Comparison of ENCODE assay signal across 8 cellular contexts in the genomic region with DNA sequence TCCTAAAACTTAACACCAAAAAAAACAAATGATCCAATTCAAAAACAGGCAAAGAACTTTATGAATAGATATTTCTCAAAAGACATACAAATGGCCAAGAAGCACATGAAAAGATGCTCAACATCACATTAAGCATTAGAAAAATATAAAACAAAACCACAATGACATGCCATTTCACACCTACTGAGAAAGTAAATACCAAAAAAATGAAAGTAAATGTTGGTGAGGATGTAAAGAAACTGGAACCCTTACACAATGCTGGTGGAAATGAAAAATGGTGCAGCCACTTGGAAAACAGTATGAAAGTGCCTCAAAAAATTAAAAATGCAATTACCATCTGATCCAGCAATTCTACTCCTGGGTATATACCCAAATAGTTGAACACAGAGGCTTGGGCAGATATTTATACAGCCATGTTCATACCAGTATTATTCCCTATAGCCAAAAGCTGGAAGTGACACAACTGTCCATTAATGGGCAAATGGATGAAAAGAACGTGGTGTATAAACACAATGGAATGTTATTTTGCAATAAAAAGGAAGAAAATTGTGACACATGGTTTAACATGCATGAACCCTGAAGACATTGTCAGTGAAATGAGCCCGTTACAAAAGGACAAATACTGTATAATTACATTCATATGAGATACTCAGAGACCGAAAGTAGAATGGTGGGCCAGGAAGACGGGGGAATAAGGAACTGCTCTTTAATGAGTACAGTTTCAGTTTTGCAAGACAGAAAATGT.
A peak's percentile ranks its signal among the peaks of the same experiment; 100 is the strongest.
DNase-seq lines count a peak whose midpoint lies in the region; ATAC-seq, FAIRE-seq and TF ChIP-seq lines count a peak whose summit lies in the region.

No MANE protein-coding gene starts in this region.

- no peaks in the 10 kb centered on the region; the same call in 1 of the 2 replicates for H4K20me1 ChIP-seq in MM.1S (ENCODE audit: insufficient read depth, low read length)

- H3K27me3 Mint-ChIP-seq in CD4-positive, alpha-beta memory T cell = no peaks in the 10 kb centered on the region
- H3K27me3 Mint-ChIP-seq in activated CD4-positive, alpha-beta T cell treated with anti-CD3 and anti-CD28 coated beads for 36 hours = no peaks in the 10 kb centered on the region

- CTCF ChIA-PET in CD4-positive, alpha-beta memory T cell (lab: Charles Lee; ENCODE audit: partially characterized antibody) = no interaction called here
- CTCF ChIA-PET in activated CD4-positive, alpha-beta T cell treated with anti-CD3 and anti-CD28 coated beads for 36 hours (lab: Charles Lee) = no interaction called here

- H3K9me2 ChIP-seq in MM.1S (replicated peaks; ENCODE audit: insufficient read depth, low read length) = no peaks in the 10 kb centered on the region

- no peaks in the 10 kb centered on the region for H3K9me3 ChIP-seq in MM.1S (replicated peaks; ENCODE audit: insufficient read depth, low read length)
- no peaks in the 10 kb centered on the region for H3K9me3 ChIP-seq in CD4-positive, alpha-beta memory T cell (ENCODE audit: control insufficient read depth in 1 of 2, low read length in 2 of 2)

- no peak overlapping the region for H3K27ac Mint-ChIP-seq in CD4-positive, alpha-beta memory T cell
- H3K27ac Mint-ChIP-seq in activated CD4-positive, alpha-beta T cell treated with anti-CD3 and anti-CD28 coated beads for 36 hours = no peak overlapping the region

- H3F3A ChIP-seq in MM.1S (ENCODE audit: insufficient read depth, low read length) = 0 out of 2 replicates have a peak, but pooled peaks cover 2% of the 10 kb centered on the region

- H3K79me2 ChIP-seq in MM.1S (ENCODE audit: low read length) = peaks cover 38% of the 10 kb centered on the region

- TF ChIP-seq CTCF in GM12864 (IDR thresholded peaks at IDR 0.05; ENCODE audit: low read depth, low read length, missing control alignments) (no peak), MM.1S (IDR thresholded peaks at IDR 0.05; ENCODE audit: low read length) (no peak), foreskin keratinocyte (conservative IDR thresholded peaks at IDR 0.05) (no peak)

- FAIRE-seq in H54 (lab: Jason Lieb, UNC) = peak; percentile 93

- ATAC-seq in foreskin keratinocyte (peak; percentile 64), Right ventricle myocardium superior (ENCODE audit: poor library complexity) (no peak)
- no peak for ATAC-seq in activated CD4-positive, alpha-beta T cell treated with anti-CD3 and anti-CD28 coated beads for 36 hours

- H3K9ac ChIP-seq in MM.1S (ENCODE audit: low read length) = no peak overlapping the region

- POLR2A ChIA-PET in CD4-positive, alpha-beta memory T cell (lab: Charles Lee; ENCODE audit: partially characterized antibody) = no interaction called here
- POLR2A ChIA-PET in activated CD4-positive, alpha-beta T cell treated with anti-CD3 and anti-CD28 coated beads for 36 hours (lab: Charles Lee) = no interaction called here

- H3K36me3 Mint-ChIP-seq in CD4-positive, alpha-beta memory T cell = peaks cover 2 to 18% of the 10 kb centered on the region in 2 donors
- H3K36me3 Mint-ChIP-seq in activated CD4-positive, alpha-beta T cell treated with anti-CD3 and anti-CD28 coated beads for 36 hours (ENCODE audit: low read depth) = peaks cover 12% of the 10 kb centered on the region

- H3K27ac ChIP-seq in MM.1S (ENCODE audit: low read length) (no peak overlapping the region; the same call in 1 of the 2 replicates), foreskin keratinocyte (no peak overlapping the region)
- no peak overlapping the region for H3K27ac ChIP-seq in CD4-positive, alpha-beta memory T cell (ENCODE audit: low read depth, low read length)

- peak overlapping the region; percentile 47; the same call in 1 of the 2 replicates for H3K4me2 ChIP-seq in MM.1S (ENCODE audit: low read depth, low read length)

- H3K27me3 ChIP-seq in MM.1S (replicated peaks; ENCODE audit: insufficient read depth, low read length) (no peaks in the 10 kb centered on the region), foreskin keratinocyte (no peaks in the 10 kb centered on the region)
- H3K27me3 ChIP-seq in CD4-positive, alpha-beta memory T cell (ENCODE audit: insufficient read depth, low read length) = no peaks in the 10 kb centered on the region

- H3K36me3 ChIP-seq in MM.1S (replicated peaks; ENCODE audit: insufficient read depth, low read length) = no peaks in the 10 kb centered on the region
- no peaks in the 10 kb centered on the region for H3K36me3 ChIP-seq in CD4-positive, alpha-beta memory T cell (ENCODE audit: insufficient read depth, low read length)

- no peak for TF ChIP-seq POLR2A in H54 (IDR thresholded peaks at IDR 0.05; ENCODE audit: low read depth, low read length)

- H3K4me3 Mint-ChIP-seq in CD4-positive, alpha-beta memory T cell = no peak overlapping the region
- H3K4me3 Mint-ChIP-seq in activated CD4-positive, alpha-beta T cell treated with anti-CD3 and anti-CD28 coated beads for 36 hours = no peak overlapping the region

- peaks cover 15 to 23% (median 20%) of the 10 kb centered on the region in 4 donors for H3K4me1 Mint-ChIP-seq in CD4-positive, alpha-beta memory T cell
- peaks cover 14% of the 10 kb centered on the region for H3K4me1 Mint-ChIP-seq in activated CD4-positive, alpha-beta T cell treated with anti-CD3 and anti-CD28 coated beads for 36 hours

- DNase-seq in GM12864 (ENCODE audit: low read depth) (peak; percentile 59), H54 (ENCODE audit: insufficient read length, low spot score) (no peak), MM.1S (peak; percentile 73), foreskin keratinocyte (peak; percentile 58 to 81), Right ventricle myocardium superior (no peak), NAMALWA (ENCODE audit: low spot score) (no peak)
- no peak for DNase-seq in CD4-positive, alpha-beta memory T cell
- DNase-seq in activated CD4-positive, alpha-beta T cell treated with anti-CD3 and anti-CD28 coated beads for 36 hours = no peak

- H2AFZ ChIP-seq in MM.1S (ENCODE audit: low read length) = no peak overlapping the region

- H3K4me1 ChIP-seq in MM.1S (ENCODE audit: low read length) (peaks cover 7% of the 10 kb centered on the region), foreskin keratinocyte (peaks cover 17% of the 10 kb centered on the region)
- H3K4me1 ChIP-seq in CD4-positive, alpha-beta memory T cell (ENCODE audit: insufficient read depth, low read length) = peaks cover 6% of the 10 kb centered on the region

- H3K4me3 ChIP-seq in GM12864 (ENCODE audit: low read depth, low read length) = no peak overlapping the region
- H3K4me3 ChIP-seq in MM.1S (ENCODE audit: low read length) = peak overlapping the region; percentile 23
- H3K4me3 ChIP-seq in CD4-positive, alpha-beta memory T cell (ENCODE audit: low read length in 2 of 2) = no peak overlapping the region

- intact Hi-C loops in Right ventricle myocardium superior (cut with DNase I) = no loop called here
- intact Hi-C loops in CD4-positive, alpha-beta memory T cell (cut with micrococcal nuclease) = no loop called here
- intact Hi-C loops in activated CD4-positive, alpha-beta T cell treated with anti-CD3 and anti-CD28 coated beads for 36 hours (cut with DNase I, micrococcal nuclease) = no loop called here

- H3K9me3 Mint-ChIP-seq in CD4-positive, alpha-beta memory T cell = no peaks in the 10 kb centered on the region
- H3K9me3 Mint-ChIP-seq in activated CD4-positive, alpha-beta T cell treated with anti-CD3 and anti-CD28 coated beads for 36 hours (ENCODE audit: low read depth) = no peaks in the 10 kb centered on the region

Comparison
In these comparisons a context has a peak if more than half of its experiments do, and no peak if none do; other contexts are left out.
1. DNase-seq: peak in GM12864 (single experiment), MM.1S (single experiment) and foreskin keratinocyte (2 of 2); none in H54 (single experiment), Right ventricle myocardium superior (single experiment), CD4-positive, alpha-beta memory T cell (0 of 5), activated CD4-positive, alpha-beta T cell treated with anti-CD3 and anti-CD28 coated beads for 36 hours (single experiment) and NAMALWA (single experiment).